18 cellular contexts compared by ENCODE assay signal in genomic region chr2:159882069-159882468, GRCh38.
"Had no signal": no experiment of that assay in that cellular context is flagged by ENCODE, and none has a peak within 500 bp of the region (broad histone marks: within the 10 kb centered on the region; RNA-seq: fewer than 3 reads in every experiment).

No MANE protein-coding gene starts in this region.

- H3K4me1 ChIP-seq: gastroesophageal sphincter, left ventricle myocardium inferior, psoas muscle, sigmoid colon, upper lobe of right lung had no signal

- ATAC-seq: activated CD8-positive, alpha-beta T cell treated with anti-CD3 and anti-CD28 coated beads, Interleukin-2, amount 10 ng/mL, durations not matched to agents 7 days and 5 days; gastroesophageal sphincter; psoas muscle; upper lobe of right lung had no signal

- H3K9me3 ChIP-seq: gastroesophageal sphincter, left ventricle myocardium inferior, psoas muscle, sigmoid colon, upper lobe of right lung had no signal

- H3K9me3 Mint-ChIP-seq: activated naive CD4-positive, alpha-beta T cell treated with anti-CD3 and anti-CD28 coated beads for 36 hours; activated T-helper 1 cell treated with anti-CD3 and anti-CD28 coated beads, Interleukin-12 subunit alpha, Interleukin-12 subunit beta, Interleukin-2, Interleukin-4 antibody, amounts not matched to agents 30 ng/mL and 10 ng/mL and 1 ng/mL, durations not matched to agents 14 hours and 24 hours and 36 hours; central memory CD8-positive, alpha-beta T cell; memory B cell; nephron; stimulated activated naive CD8-positive, alpha-beta T cell treated with anti-CD3 and anti-CD28 coated beads, Interleukin-15, Interleukin-2, amounts not matched to agents 100 ng/mL and 50 ng/mL, for 24 hours had no signal

- H3K4me3 Mint-ChIP-seq: activated CD8-positive, alpha-beta T cell treated with anti-CD3 and anti-CD28 coated beads, Interleukin-2, amount 10 ng/mL, durations not matched to agents 7 days and 5 days; activated naive CD4-positive, alpha-beta T cell treated with anti-CD3 and anti-CD28 coated beads for 36 hours; activated T-helper 1 cell treated with anti-CD3 and anti-CD28 coated beads, Interleukin-12 subunit alpha, Interleukin-12 subunit beta, Interleukin-2, Interleukin-4 antibody, amounts not matched to agents 30 ng/mL and 10 ng/mL and 1 ng/mL, durations not matched to agents 14 hours and 24 hours and 36 hours; central memory CD8-positive, alpha-beta T cell; memory B cell; nephron; stimulated activated naive CD8-positive, alpha-beta T cell treated with anti-CD3 and anti-CD28 coated beads, Interleukin-15, Interleukin-2, amounts not matched to agents 100 ng/mL and 50 ng/mL, for 24 hours had no signal

- H3K4me1 Mint-ChIP-seq: nephron had no signal

- H3K27me3 Mint-ChIP-seq: central memory CD8-positive, alpha-beta T cell; memory B cell; stimulated activated naive CD8-positive, alpha-beta T cell treated with anti-CD3 and anti-CD28 coated beads, Interleukin-15, Interleukin-2, amounts not matched to agents 100 ng/mL and 50 ng/mL, for 24 hours had no signal

- H3K27ac Mint-ChIP-seq: activated CD8-positive, alpha-beta T cell treated with anti-CD3 and anti-CD28 coated beads, Interleukin-2, amount 10 ng/mL, durations not matched to agents 7 days and 5 days; activated naive CD4-positive, alpha-beta T cell treated with anti-CD3 and anti-CD28 coated beads for 36 hours; activated T-helper 1 cell treated with anti-CD3 and anti-CD28 coated beads, Interleukin-12 subunit alpha, Interleukin-12 subunit beta, Interleukin-2, Interleukin-4 antibody, amounts not matched to agents 30 ng/mL and 10 ng/mL and 1 ng/mL, durations not matched to agents 14 hours and 24 hours and 36 hours; memory B cell; nephron; stimulated activated naive CD8-positive, alpha-beta T cell treated with anti-CD3 and anti-CD28 coated beads, Interleukin-15, Interleukin-2, amounts not matched to agents 100 ng/mL and 50 ng/mL, for 24 hours had no signal

- H3K4me3 ChIP-seq: gastroesophageal sphincter, left ventricle myocardium inferior, psoas muscle, sigmoid colon, upper lobe of right lung had no signal

- DNase-seq: activated CD4-positive, alpha-beta T cell treated with anti-CD3 and anti-CD28 coated beads for 1 hour; activated CD8-positive, alpha-beta memory T cell treated with anti-CD3 and anti-CD28 coated beads, Interleukin-2, amount 50 U/mL, for 48 hours; activated CD8-positive, alpha-beta T cell treated with anti-CD3 and anti-CD28 coated beads, Interleukin-2, amount 10 ng/mL, durations not matched to agents 7 days and 5 days; activated naive CD4-positive, alpha-beta T cell treated with anti-CD3 and anti-CD28 coated beads for 36 hours; effector memory CD4-positive, alpha-beta T cell; kidney; left ventricle myocardium inferior; psoas muscle; sigmoid colon; stimulated activated CD4-positive, alpha-beta T cell treated with anti-CD3 and anti-CD28 coated beads, Interleukin-2, amount 100 ng/mL, for 48 hours; T-helper 9 cell; upper lobe of right lung had no signal

- H3K27ac ChIP-seq: gastroesophageal sphincter, left ventricle myocardium inferior, psoas muscle, sigmoid colon, upper lobe of right lung had no signal

- H3K36me3 ChIP-seq: gastroesophageal sphincter, left ventricle myocardium inferior, sigmoid colon had no signal

- H3K27me3 ChIP-seq: gastroesophageal sphincter, sigmoid colon, upper lobe of right lung had no signal
